ENCODE assay signal across 8 cellular contexts in genomic region chr6:31580807-31581437, GRCh38. TPM values are rescaled to one million over a fixed set of nuclear protein-coding genes. Genes with fewer than 3 reads are reported as not detected.
A peak's percentile ranks its signal among the peaks of the same experiment; 100 is the strongest.
DNase-seq lines count a peak whose midpoint lies in the region; ATAC-seq and TF ChIP-seq lines count a peak whose summit lies in the region.

No MANE protein-coding gene starts in this region.

- no peaks in the 10 kb centered on the region for H3K9me2 ChIP-seq in hepatocyte (replicated peaks; ENCODE audit: insufficient read depth)

- H3K4me2 ChIP-seq in hepatocyte = peak overlapping the region; percentile 95

- peak overlapping the region; percentile 58 for H3K4me3 ChIP-seq in HAP-1
- peak overlapping the region; percentile 91 for H3K4me3 ChIP-seq in hepatocyte

- H3K27me3 Mint-ChIP-seq in T-helper 1 cell treated with Interleukin-12 subunit alpha and Interleukin-12 subunit beta and Interleukin-4 antibody, amounts not matched to agents 30 μg/mL and 1 μg/mL, for 36 hours (ENCODE audit: low read depth) = no peaks in the 10 kb centered on the region

- WGBS in hepatocyte (ENCODE audit: low lambda C conversion rate, missing lambda C conversion rate) = 1% methylated on average over 54 of the region's 63 CpGs

- peak; percentile 99 for TF ChIP-seq CTCF in hepatocyte (IDR thresholded peaks at IDR 0.05; ENCODE audit: poor library complexity)

- H3K4me3 Mint-ChIP-seq in T-helper 1 cell treated with Interleukin-12 subunit alpha and Interleukin-12 subunit beta and Interleukin-4 antibody, amounts not matched to agents 30 μg/mL and 1 μg/mL, for 36 hours = peak overlapping the region; percentile 100

- H3K4me1 Mint-ChIP-seq in T-helper 1 cell treated with Interleukin-12 subunit alpha and Interleukin-12 subunit beta and Interleukin-4 antibody, amounts not matched to agents 30 μg/mL and 1 μg/mL, for 36 hours (ENCODE audit: low read depth) = peaks cover 47% of the 10 kb centered on the region

- no peaks in the 10 kb centered on the region for H4K20me1 ChIP-seq in hepatocyte (ENCODE audit: insufficient read depth, poor library complexity, severe bottlenecking)

- DNase-seq in ELR (ENCODE audit: low read depth) = peak; percentile 85
- DNase-seq in HAP-1 (ENCODE audit: low spot score in 2 of 2) = peak; percentile 84 to 94
- DNase-seq in NCI-H1092 treated with DMSO at 0.1 percent for 48 hours (lab: John Stamatoyannopoulos, UW) = peak; percentile 31
- peak in 57 of 58 donors; percentile 14 to 90 (median 73) for DNase-seq in anterior cingulate cortex (lab: John Stamatoyannopoulos, UW)
- peak; percentile 92 for DNase-seq in hepatocyte (ENCODE audit: low spot score)
- peak; percentile 94 for DNase-seq in retina

- no peaks in the 10 kb centered on the region for H3K27me3 ChIP-seq in HAP-1 (ENCODE audit: low read depth)
- H3K27me3 ChIP-seq in hepatocyte = no peaks in the 10 kb centered on the region

- H3K9me3 Mint-ChIP-seq in T-helper 1 cell treated with Interleukin-12 subunit alpha and Interleukin-12 subunit beta and Interleukin-4 antibody, amounts not matched to agents 30 μg/mL and 1 μg/mL, for 36 hours = no peaks in the 10 kb centered on the region

- no peak for ATAC-seq in GM19455 (IDR thresholded peaks at IDR 0.05; ENCODE audit: unreplicated experiment)

- H3K4me1 ChIP-seq in HAP-1 = peaks cover 9% of the 10 kb centered on the region
- H3K4me1 ChIP-seq in hepatocyte (ENCODE audit: insufficient read depth) = peaks cover 2% of the 10 kb centered on the region

- H3K36me3 Mint-ChIP-seq in T-helper 1 cell treated with Interleukin-12 subunit alpha and Interleukin-12 subunit beta and Interleukin-4 antibody, amounts not matched to agents 30 μg/mL and 1 μg/mL, for 36 hours (ENCODE audit: low read depth) = peaks cover 65% of the 10 kb centered on the region

- H3K9me3 ChIP-seq in HAP-1 (no peaks in the 10 kb centered on the region), hepatocyte (ENCODE audit: low read depth) (no peaks in the 10 kb centered on the region)

- H3K79me2 ChIP-seq in hepatocyte = no peaks in the 10 kb centered on the region

- H3K27ac ChIP-seq in hepatocyte = peak overlapping the region; percentile 88

- in situ Hi-C loops in HAP-1 (cut with MboI; ENCODE audit: low sequenced_read_pairs) = no loop called here

- H2AFZ ChIP-seq in hepatocyte = peak overlapping the region; percentile 94

- peak overlapping the region; percentile 99 for H3K27ac Mint-ChIP-seq in T-helper 1 cell treated with Interleukin-12 subunit alpha and Interleukin-12 subunit beta and Interleukin-4 antibody, amounts not matched to agents 30 μg/mL and 1 μg/mL, for 36 hours

- H3K36me3 ChIP-seq in HAP-1 (replicated peaks) = 0 out of 2 replicates have a peak, but pooled peaks cover 2% of the 10 kb centered on the region
- no peaks in the 10 kb centered on the region for H3K36me3 ChIP-seq in hepatocyte (replicated peaks; ENCODE audit: insufficient read depth, low read depth)

RNA-seq across cellular contexts. Expression of gene LTB, which starts 1.3 kb away (rescaled TPM):
- 2.4 and 4.0 TPM in 2 replicates for total RNA-seq in hepatocyte
- 6.0 and 10.6 TPM in 2 replicates for polyA plus RNA-seq in hepatocyte

RNA-seq across cellular contexts. Expression of gene LST1, which starts 5.2 kb away (rescaled TPM):
- total RNA-seq in hepatocyte = not detected in 2 replicates
- 1.5 and 2.4 TPM in 2 replicates for polyA plus RNA-seq in hepatocyte

RNA-seq across cellular contexts. Expression of gene TNF, which starts 5.6 kb away (rescaled TPM):
- 0.63 TPM in 1 of 2 replicates, not detected in the other for total RNA-seq in hepatocyte
- 0.91 and 1.3 TPM in 2 replicates for polyA plus RNA-seq in hepatocyte

RNA-seq across cellular contexts. Expression of gene LTA, which starts 8.8 kb away (rescaled TPM):
- not detected in 2 replicates for total RNA-seq in hepatocyte
- polyA plus RNA-seq in hepatocyte = not detected in 2 replicates

RNA-seq across cellular contexts. Expression of gene NCR3, which starts 11.9 kb away (rescaled TPM):
- not detected in 2 replicates for total RNA-seq in hepatocyte
- not detected in 2 replicates for polyA plus RNA-seq in hepatocyte

Comparison
In these comparisons a context has a peak if more than half of its experiments do, and no peak if none do; other contexts are left out.
1. DNase-seq: peak in every context shown above with its lines; median percentile 94 in retina; 92 in hepatocyte; 89 in HAP-1; 85 in ELR; 73 in anterior cingulate cortex; 31 in NCI-H1092 treated with DMSO at 0.1 percent for 48 hours.